ENCODE assay signal across 3 cellular contexts in the genomic region with DNA sequence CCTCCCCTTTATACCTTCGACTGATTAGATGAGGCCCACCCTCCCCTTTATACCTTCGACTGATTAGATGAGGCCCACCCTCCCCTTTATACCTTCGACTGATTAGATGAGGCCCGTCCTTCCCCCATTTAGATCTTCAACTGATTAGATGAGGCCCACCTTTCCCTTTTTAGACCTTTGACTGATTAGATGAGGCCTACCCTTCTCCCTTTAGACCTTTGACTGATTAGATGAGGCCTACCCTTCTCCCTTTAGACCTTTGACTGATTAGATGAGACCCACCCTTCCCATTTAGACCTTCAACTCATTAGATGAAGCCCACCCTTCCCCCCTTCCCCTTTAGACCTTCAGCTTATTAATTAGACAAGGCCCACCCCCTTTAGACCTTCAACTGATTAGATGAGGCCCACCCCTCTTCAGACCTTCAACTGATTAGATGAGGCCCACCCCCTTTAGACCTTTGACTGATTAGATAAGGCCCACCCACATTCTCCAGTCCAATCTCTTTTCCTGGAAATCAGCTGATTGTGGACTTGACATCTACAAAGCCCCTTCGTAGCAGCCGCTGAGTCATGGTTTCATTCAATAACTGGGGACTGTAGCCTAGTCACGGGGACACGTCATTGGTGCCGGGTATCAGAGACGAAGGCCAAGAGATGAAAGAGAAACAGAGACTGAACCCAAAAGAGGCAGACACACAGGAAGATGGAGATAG.
TF ChIP-seq lines count a peak whose summit lies in the region.

No MANE protein-coding gene starts in this region.

TF ChIP-seq in IMR-90, 13 proteins besides CTCF, POLR2A, EP300 and RAD21:
- TF ChIP-seq SMC3 (IDR thresholded peaks at IDR 0.05; ENCODE audit: low read depth, low read length) (no peak), CEBPB (IDR thresholded peaks at IDR 0.05; ENCODE audit: low read depth, low read length) (no peak), MXI1 (IDR thresholded peaks at IDR 0.05; ENCODE audit: borderline replicate concordance, low read depth, low read length) (no peak), NFE2L2 (IDR thresholded peaks at IDR 0.05; ENCODE audit: low read depth, low read length) (no peak), RCOR1 (IDR thresholded peaks at IDR 0.05; ENCODE audit: insufficient replicate concordance, low read length) (no peak)
- TF ChIP-seq, protein P1, sequence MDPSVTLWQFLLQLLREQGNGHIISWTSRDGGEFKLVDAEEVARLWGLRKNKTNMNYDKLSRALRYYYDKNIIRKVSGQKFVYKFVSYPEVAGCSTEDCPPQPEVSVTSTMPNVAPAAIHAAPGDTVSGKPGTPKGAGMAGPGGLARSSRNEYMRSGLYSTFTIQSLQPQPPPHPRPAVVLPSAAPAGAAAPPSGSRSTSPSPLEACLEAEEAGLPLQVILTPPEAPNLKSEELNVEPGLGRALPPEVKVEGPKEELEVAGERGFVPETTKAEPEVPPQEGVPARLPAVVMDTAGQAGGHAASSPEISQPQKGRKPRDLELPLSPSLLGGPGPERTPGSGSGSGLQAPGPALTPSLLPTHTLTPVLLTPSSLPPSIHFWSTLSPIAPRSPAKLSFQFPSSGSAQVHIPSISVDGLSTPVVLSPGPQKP (IDR thresholded peaks at IDR 0.05; ENCODE audit: borderline replicate concordance, low read depth, low read length): no peak
- TF ChIP-seq, protein P2, sequence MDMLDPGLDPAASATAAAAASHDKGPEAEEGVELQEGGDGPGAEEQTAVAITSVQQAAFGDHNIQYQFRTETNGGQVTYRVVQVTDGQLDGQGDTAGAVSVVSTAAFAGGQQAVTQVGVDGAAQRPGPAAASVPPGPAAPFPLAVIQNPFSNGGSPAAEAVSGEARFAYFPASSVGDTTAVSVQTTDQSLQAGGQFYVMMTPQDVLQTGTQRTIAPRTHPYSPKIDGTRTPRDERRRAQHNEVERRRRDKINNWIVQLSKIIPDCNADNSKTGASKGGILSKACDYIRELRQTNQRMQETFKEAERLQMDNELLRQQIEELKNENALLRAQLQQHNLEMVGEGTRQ (IDR thresholded peaks at IDR 0.05; ENCODE audit: low read depth, low read length): no peak

TF ChIP-seq in H1, 55 proteins besides CTCF, POLR2A, EP300 and RAD21:
- TF ChIP-seq, protein P3, sequence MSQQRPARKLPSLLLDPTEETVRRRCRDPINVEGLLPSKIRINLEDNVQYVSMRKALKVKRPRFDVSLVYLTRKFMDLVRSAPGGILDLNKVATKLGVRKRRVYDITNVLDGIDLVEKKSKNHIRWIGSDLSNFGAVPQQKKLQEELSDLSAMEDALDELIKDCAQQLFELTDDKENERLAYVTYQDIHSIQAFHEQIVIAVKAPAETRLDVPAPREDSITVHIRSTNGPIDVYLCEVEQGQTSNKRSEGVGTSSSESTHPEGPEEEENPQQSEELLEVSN (IDR thresholded peaks at IDR 0.05): no peak
- TF ChIP-seq KDM1A (IDR thresholded peaks at IDR 0.05; ENCODE audit: borderline replicate concordance, low read length) (peak; percentile 97; the same call in 1 of the 2 replicates), CHD1 (IDR thresholded peaks at IDR 0.05; ENCODE audit: low read depth, low read length) (no peak), KDM4A (IDR thresholded peaks at IDR 0.05; ENCODE audit: low read depth, low read length, severe bottlenecking) (no peak), HDAC2 (IDR thresholded peaks at IDR 0.05; ENCODE audit: borderline replicate concordance in 1 of 2, low read depth in 2 of 2, low read length in 2 of 2) (peak in 1 of 2 experiments; percentile 99; a peak in 1 of 4 replicates), GTF2F1 (IDR thresholded peaks at IDR 0.05; ENCODE audit: borderline replicate concordance, low read depth, low read length) (no peak), ZNF274 (IDR thresholded peaks at IDR 0.05; ENCODE audit: borderline replicate concordance, extremely low read depth, low read length) (no peak)

TF ChIP-seq in GM12891, 5 proteins besides CTCF, POLR2A, EP300 and RAD21:
- TF ChIP-seq SPI1 (IDR thresholded peaks at IDR 0.05; ENCODE audit: low read depth, low read length) (no peak), POLR2AphosphoS5 (IDR thresholded peaks at IDR 0.05; ENCODE audit: low read depth, low read length) (no peak), POU2F2 (IDR thresholded peaks at IDR 0.05; ENCODE audit: low read depth, low read length) (no peak), TAF1 (IDR thresholded peaks at IDR 0.05; ENCODE audit: low read depth, low read length) (no peak), PAX5 (IDR thresholded peaks at IDR 0.05; ENCODE audit: insufficient read depth, low read length, severe bottlenecking) (no peak)
